ENCODE assay signal across 10 cellular contexts in genomic region chr5:150066901-150067396, GRCh38. TPM values are rescaled to one million over a fixed set of nuclear protein-coding genes. Genes with fewer than 3 reads are reported as not detected.
DNase-seq lines count a peak whose midpoint lies in the region; ATAC-seq lines count a peak whose summit lies in the region.
"Had no signal": no experiment of that assay in that cellular context is flagged by ENCODE, and none has a peak within 500 bp of the region (broad histone marks: within the 10 kb centered on the region; RNA-seq: fewer than 3 reads in every experiment).

No MANE protein-coding gene starts in this region.

- peaks cover 17% of the 10 kb centered on the region for H3K4me1 Mint-ChIP-seq in T-helper 1 cell treated with Interleukin-12 subunit alpha and Interleukin-12 subunit beta and Interleukin-4 antibody, amounts not matched to agents 30 μg/mL and 1 μg/mL, for 36 hours (ENCODE audit: low read depth)

- no peaks in the 10 kb centered on the region for H3K36me3 Mint-ChIP-seq in T-helper 1 cell treated with Interleukin-12 subunit alpha and Interleukin-12 subunit beta and Interleukin-4 antibody, amounts not matched to agents 30 μg/mL and 1 μg/mL, for 36 hours (ENCODE audit: low read depth)
- H3K36me3 Mint-ChIP-seq: type B pancreatic cell had no signal

- peak; percentile 68 for DNase-seq in Daoy (ENCODE audit: low read depth)
- peak; percentile 88 for DNase-seq in iris pigment epithelial cell (ENCODE audit: low read depth)
- no peak for DNase-seq in NCI-H146 treated with DMSO at 0.1 percent for 48 hours (lab: John Stamatoyannopoulos, UW; ENCODE audit: unreplicated experiment)
- DNase-seq in DMS53 (lab: John Stamatoyannopoulos, UW): no peak
- DNase-seq: NCI-H1092 had no signal

- peak overlapping the region; percentile 9 for H3K4me3 Mint-ChIP-seq in T-helper 1 cell treated with Interleukin-12 subunit alpha and Interleukin-12 subunit beta and Interleukin-4 antibody, amounts not matched to agents 30 μg/mL and 1 μg/mL, for 36 hours
- H3K4me3 Mint-ChIP-seq: type B pancreatic cell had no signal

- peak overlapping the region; percentile 42 for H3K27ac Mint-ChIP-seq in T-helper 1 cell treated with Interleukin-12 subunit alpha and Interleukin-12 subunit beta and Interleukin-4 antibody, amounts not matched to agents 30 μg/mL and 1 μg/mL, for 36 hours
- H3K27ac Mint-ChIP-seq: type B pancreatic cell had no signal

- H3K27me3 Mint-ChIP-seq in T-helper 1 cell treated with Interleukin-12 subunit alpha and Interleukin-12 subunit beta and Interleukin-4 antibody, amounts not matched to agents 30 μg/mL and 1 μg/mL, for 36 hours (ENCODE audit: low read depth): peaks cover 5% of the 10 kb centered on the region

- peak; percentile 80 for ATAC-seq in HG02610 (IDR thresholded peaks at IDR 0.05; ENCODE audit: unreplicated experiment)
- no peak for ATAC-seq in HG03045 (IDR thresholded peaks at IDR 0.05; ENCODE audit: unreplicated experiment)
- ATAC-seq in HG03139 (IDR thresholded peaks at IDR 0.05; ENCODE audit: unreplicated experiment): no peak

- H3K9me3 Mint-ChIP-seq in T-helper 1 cell treated with Interleukin-12 subunit alpha and Interleukin-12 subunit beta and Interleukin-4 antibody, amounts not matched to agents 30 μg/mL and 1 μg/mL, for 36 hours: no peaks in the 10 kb centered on the region
- H3K9me3 Mint-ChIP-seq: type B pancreatic cell had no signal

RNA-seq across cellular contexts. Expression of gene CSF1R, which starts 19.4 kb away (rescaled TPM):
- total RNA-seq in Daoy (2014; rRNA removed; shearing (Covaris generic)): 0.11 TPM in 1 of 2 replicates, not detected in the other

Comparison
In these comparisons a context has a peak if more than half of its experiments do, and no peak if none do; other contexts are left out.
1. DNase-seq: peak in Daoy (single experiment) and iris pigment epithelial cell (single experiment); none in NCI-H146 treated with DMSO at 0.1 percent for 48 hours (single experiment) and DMS53 (single experiment).